11 cellular contexts compared by ENCODE assay signal in the genomic region with DNA sequence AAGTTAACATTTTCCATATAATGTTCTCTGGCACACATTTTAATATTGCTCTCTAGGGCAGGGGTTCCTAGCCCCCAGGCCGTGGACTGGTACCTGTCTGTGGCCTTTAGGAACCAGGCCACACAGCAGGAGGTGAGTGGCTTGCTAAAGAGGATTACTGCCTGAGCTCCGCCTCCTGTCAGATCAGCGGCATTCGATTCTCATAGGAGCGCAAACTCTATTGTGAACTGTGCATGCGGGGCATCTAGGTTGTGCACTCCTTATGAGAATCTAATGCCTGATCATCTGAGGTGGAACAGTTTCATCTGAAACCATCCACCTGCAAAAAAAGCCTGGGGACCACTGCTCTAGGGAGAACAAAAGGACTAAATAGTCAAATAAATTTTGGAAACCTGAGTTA.
"Had no signal": no experiment of that assay in that cellular context is flagged by ENCODE, and none has a peak within 500 bp of the region (broad histone marks: within the 10 kb centered on the region; RNA-seq: fewer than 3 reads in every experiment).

No MANE protein-coding gene starts in this region.

- H3K27ac ChIP-seq: adrenal gland, body of pancreas, parathyroid adenoma, psoas muscle, right atrium auricular region, suprapubic skin, tibial artery, upper lobe of right lung had no signal

- DNase-seq: aorta, cortex of kidney, occipital lobe, upper lobe of right lung had no signal

- H3K4me3 ChIP-seq: adrenal gland, body of pancreas, psoas muscle, right atrium auricular region, suprapubic skin, tibial artery, upper lobe of right lung had no signal
